27 cellular contexts compared by ENCODE assay signal in genomic region chr5:137215780-137216179, GRCh38.
"Had no signal": no experiment of that assay in that cellular context is flagged by ENCODE, and none has a peak within 500 bp of the region (broad histone marks: within the 10 kb centered on the region; RNA-seq: fewer than 3 reads in every experiment).

No MANE protein-coding gene starts in this region.

- FAIRE-seq: islet of Langerhans, kidney, pancreas, small intestine had no signal

- H3K4me1 ChIP-seq: left lung, lower lobe of right lung, spleen, uterus had no signal

- H3K36me3 ChIP-seq: left lung, lower lobe of right lung, pancreas, prostate gland, sigmoid colon, spleen, suprapubic skin, thoracic aorta, tibial artery, uterus had no signal

- H3K9me3 ChIP-seq: left lung, lower lobe of right lung, pancreas, prostate gland, sigmoid colon, spleen, suprapubic skin, thoracic aorta, tibial artery, uterus had no signal

- H3K27ac ChIP-seq: left lung, lower lobe of right lung, sigmoid colon, spleen, suprapubic skin, thoracic aorta, tibial artery, uterus had no signal

- ATAC-seq: left colon; left lung; lower lobe of right lung; naive thymus-derived CD8-positive, alpha-beta T cell; right cardiac atrium; stimulated activated effector memory CD8-positive, alpha-beta T cell treated with anti-CD3 and anti-CD28 coated beads, Interleukin-12 subunit alpha, Interleukin-12 subunit beta, amount 100 ng/mL, for 72 hours had no signal

- H3K27me3 ChIP-seq: pancreas, sigmoid colon, spleen, suprapubic skin, tibial artery, uterus had no signal

- H3K4me3 ChIP-seq: left lung, lower lobe of right lung, pancreas, prostate gland, sigmoid colon, spleen, suprapubic skin, thoracic aorta, tibial artery, uterus had no signal

- DNase-seq: hypothalamus; immature natural killer cell; kidney; left colon; left lung; lower lobe of right lung; mammary epithelial cell; mesenchymal stem cell; naive thymus-derived CD8-positive, alpha-beta T cell; nucleus accumbens; pancreas; posterior cingulate gyrus; retina; right cardiac atrium; sigmoid colon; small intestine; spleen; stimulated activated CD4-positive, alpha-beta T cell treated with anti-CD3 and anti-CD28 coated beads, Interleukin-4, amount 100 ng/mL, for 24 hours; stimulated activated naive CD4-positive, alpha-beta T cell; tibial artery; trophoblast cell; uterus had no signal
